ENCODE assay signal across 17 cellular contexts in genomic region chr1:14948112-14948652, GRCh38.
"Had no signal": no experiment of that assay in that cellular context is flagged by ENCODE, and none has a peak within 500 bp of the region (broad histone marks: within the 10 kb centered on the region; RNA-seq: fewer than 3 reads in every experiment).

No MANE protein-coding gene starts in this region.

- H3K27ac ChIP-seq: SJSA1, WERI-Rb-1 had no signal

- H3K27me3 Mint-ChIP-seq: stimulated activated naive CD8-positive, alpha-beta T cell treated with anti-CD3 and anti-CD28 coated beads, Interleukin-15, Interleukin-2, amounts not matched to agents 100 ng/mL and 50 ng/mL, for 24 hours had no signal

- H3K9me3 ChIP-seq: mucosa of descending colon, SJSA1, upper lobe of left lung had no signal

- H3K4me3 ChIP-seq: mucosa of descending colon, SJSA1 had no signal

- H3K9me3 Mint-ChIP-seq: activated naive CD4-positive, alpha-beta T cell treated with anti-CD3 and anti-CD28 coated beads, Interleukin-2, amount 50 U/mL, for 72 hours; endodermal cell; naive thymus-derived CD4-positive, alpha-beta T cell; stimulated activated naive CD8-positive, alpha-beta T cell treated with anti-CD3 and anti-CD28 coated beads, Interleukin-15, Interleukin-2, amounts not matched to agents 100 ng/mL and 50 ng/mL, for 24 hours had no signal

- DNase-seq: activated CD4-positive, alpha-beta T cell treated with anti-CD3 and anti-CD28 coated beads, Interleukin-2, amount 50 U/mL, for 4 hours; activated gamma-delta T cell treated with Interleukin-2 at 50 U/mL for 16 hours; caudate nucleus; endodermal cell; head of caudate nucleus; kidney; mucosa of descending colon; naive thymus-derived CD4-positive, alpha-beta T cell; stimulated activated CD4-positive, alpha-beta T cell treated with anti-CD3 and anti-CD28 coated beads, Interleukin-2, amount 100 ng/mL, for 48 hours; SW 1271; T-helper 2 cell; upper lobe of left lung; WERI-Rb-1 had no signal

- H3K36me3 ChIP-seq: SJSA1, upper lobe of left lung, WERI-Rb-1 had no signal

- H3K4me3 Mint-ChIP-seq: endodermal cell; naive thymus-derived CD4-positive, alpha-beta T cell; stimulated activated naive CD8-positive, alpha-beta T cell treated with anti-CD3 and anti-CD28 coated beads, Interleukin-15, Interleukin-2, amounts not matched to agents 100 ng/mL and 50 ng/mL, for 24 hours had no signal

- H3K27me3 ChIP-seq: SJSA1, upper lobe of left lung had no signal

- ATAC-seq: activated naive CD4-positive, alpha-beta T cell treated with anti-CD3 and anti-CD28 coated beads, Interleukin-2, amount 50 U/mL, for 72 hours; left lobe of liver; mucosa of descending colon; naive thymus-derived CD4-positive, alpha-beta T cell had no signal

- H3K36me3 Mint-ChIP-seq: activated naive CD4-positive, alpha-beta T cell treated with anti-CD3 and anti-CD28 coated beads, Interleukin-2, amount 50 U/mL, for 72 hours; naive thymus-derived CD4-positive, alpha-beta T cell had no signal

- H3K27ac Mint-ChIP-seq: activated naive CD4-positive, alpha-beta T cell treated with anti-CD3 and anti-CD28 coated beads, Interleukin-2, amount 50 U/mL, for 72 hours; endodermal cell; naive thymus-derived CD4-positive, alpha-beta T cell; stimulated activated naive CD8-positive, alpha-beta T cell treated with anti-CD3 and anti-CD28 coated beads, Interleukin-15, Interleukin-2, amounts not matched to agents 100 ng/mL and 50 ng/mL, for 24 hours had no signal

- H3K4me1 Mint-ChIP-seq: naive thymus-derived CD4-positive, alpha-beta T cell had no signal
